In the genomic region with DNA sequence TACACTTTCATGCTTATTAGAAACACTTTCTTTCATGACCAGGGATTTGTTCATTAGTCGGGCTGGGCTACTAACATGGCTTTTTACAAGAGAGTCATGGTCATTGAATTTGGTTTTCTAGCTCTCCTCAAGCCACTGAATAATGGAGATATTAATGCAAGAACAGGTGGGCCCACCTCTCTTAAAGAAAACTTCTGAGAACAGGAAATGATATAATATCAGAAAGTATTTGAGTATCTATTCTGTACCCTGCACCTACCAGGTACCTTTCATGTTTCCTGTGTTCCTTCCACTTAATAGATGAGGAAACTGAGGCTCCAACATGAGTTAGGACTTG, we compare ENCODE assay signal across 16 cellular contexts.
DNase-seq lines count a peak whose midpoint lies in the region; ATAC-seq and TF ChIP-seq lines count a peak whose summit lies in the region.
"Had no signal": no experiment of that assay in that cellular context is flagged by ENCODE, and none has a peak within 500 bp of the region (broad histone marks: within the 10 kb centered on the region; RNA-seq: fewer than 3 reads in every experiment).

No MANE protein-coding gene starts in this region.

- POLR2A ChIA-PET in HEK293 (lab: Yijun Ruan, JAX): no interaction called here
- POLR2A ChIA-PET in activated CD8-positive, alpha-beta T cell treated with anti-CD3 and anti-CD28 coated beads, Interleukin-2, amount 10 ng/mL, durations not matched to agents 7 days and 5 days (lab: Charles Lee): no interaction called here

- ATAC-seq in activated CD8-positive, alpha-beta T cell treated with anti-CD3 and anti-CD28 coated beads, Interleukin-2, amount 10 ng/mL, durations not matched to agents 7 days and 5 days: no peak
- ATAC-seq in GM18858 (IDR thresholded peaks at IDR 0.05; ENCODE audit: unreplicated experiment): no peak
- ATAC-seq: CD8-positive, alpha-beta T cell; GM23338 had no signal

- H3K4me3 ChIP-seq in HEK293 (ENCODE audit: low read depth, low read length) (no peak overlapping the region), ascending aorta (no peak overlapping the region), endodermal cell (ENCODE audit: low read length) (no peak overlapping the region), tibial artery (no peak overlapping the region)
- H3K4me3 ChIP-seq: BLaER1 treated with 17β-estradiol and CSF1 and Interleukin-3, amounts not matched to agents 10 nM and 100 nM; GM23338 had no signal

- H3K36me3 Mint-ChIP-seq in endodermal cell (ENCODE audit: low read depth): peaks cover 2% of the 10 kb centered on the region
- no peaks in the 10 kb centered on the region for H3K36me3 Mint-ChIP-seq in activated CD8-positive, alpha-beta T cell treated with anti-CD3 and anti-CD28 coated beads, Interleukin-2, amount 10 ng/mL, durations not matched to agents 7 days and 5 days (ENCODE audit: low read depth)
- H3K36me3 Mint-ChIP-seq: CD8-positive, alpha-beta T cell had no signal

- DNase-seq in ascending aorta (ENCODE audit: low spot score in 2 of 2) (no peak), endodermal cell (no peak), tibial artery (no peak), T-helper 9 cell (no peak)
- DNase-seq in activated CD8-positive, alpha-beta T cell treated with anti-CD3 and anti-CD28 coated beads, Interleukin-2, amount 10 ng/mL, durations not matched to agents 7 days and 5 days: no peak
- DNase-seq: 8988T; Calu3; CD8-positive, alpha-beta T cell; HCEC 1CT; HFFc6 had no signal

- no peak for TF ChIP-seq CTCF in HEK293 (tag by site-specific recombination; IDR thresholded peaks at IDR 0.05)
- TF ChIP-seq CTCF in ascending aorta (IDR thresholded peaks at IDR 0.05): no peak
- no peak for TF ChIP-seq CTCF in endodermal cell (conservative IDR thresholded peaks at IDR 0.05)
- no peak for TF ChIP-seq CTCF in tibial artery (IDR thresholded peaks at IDR 0.05)

- CTCF ChIA-PET in HEK293 (lab: Yijun Ruan, JAX): no interaction called here
- CTCF ChIA-PET in activated CD8-positive, alpha-beta T cell treated with anti-CD3 and anti-CD28 coated beads, Interleukin-2, amount 10 ng/mL, durations not matched to agents 7 days and 5 days (lab: Charles Lee): no interaction called here

- H3K4me1 ChIP-seq in HEK293 (ENCODE audit: control insufficient read depth, insufficient read depth, low read length): no peaks in the 10 kb centered on the region
- H3K4me1 ChIP-seq in ascending aorta: peaks cover 4 to 13% of the 10 kb centered on the region in 2 donors
- peaks cover 5% of the 10 kb centered on the region for H3K4me1 ChIP-seq in endodermal cell (ENCODE audit: control insufficient read depth, insufficient read depth, low read length)
- H3K4me1 ChIP-seq in tibial artery: peaks cover 0 to 34% (median 26%) of the 10 kb centered on the region in 4 donors
- H3K4me1 ChIP-seq: BLaER1 treated with 17β-estradiol and CSF1 and Interleukin-3, amounts not matched to agents 10 nM and 100 nM had no signal

- H3K27ac ChIP-seq in HEK293 (ENCODE audit: extremely low read depth, low read depth, low read length) (no peak overlapping the region), ascending aorta (peak overlapping the region; percentile 7 to 42), endodermal cell (ENCODE audit: low read depth, low read length) (peak overlapping the region; percentile 55), tibial artery (peak overlapping the region; percentile 66 to 72)
- H3K27ac ChIP-seq: BLaER1 treated with 17β-estradiol and CSF1 and Interleukin-3, amounts not matched to agents 10 nM and 100 nM; HL-60 had no signal

- no peak overlapping the region for H3K9ac ChIP-seq in endodermal cell (ENCODE audit: extremely low read depth, low read length, poor library complexity, severe bottlenecking)
- H3K9ac ChIP-seq: BLaER1 treated with 17β-estradiol and CSF1 and Interleukin-3, amounts not matched to agents 10 nM and 100 nM had no signal

- intact Hi-C loops in ascending aorta (cut with DNase I): no loop called here
- intact Hi-C loops in tibial artery (cut with DNase I; ENCODE audit: low total_unique reads): no loop called here

- H3K9me3 ChIP-seq in HEK293 (ENCODE audit: control insufficient read depth, insufficient read depth, low read depth, low read length) (no peaks in the 10 kb centered on the region), ascending aorta (no peaks in the 10 kb centered on the region), endodermal cell (ENCODE audit: control insufficient read depth, low read length) (no peaks in the 10 kb centered on the region), tibial artery (no peaks in the 10 kb centered on the region)
- H3K9me3 ChIP-seq: BLaER1 treated with 17β-estradiol and CSF1 and Interleukin-3, amounts not matched to agents 10 nM and 100 nM had no signal

- H3K27me3 ChIP-seq in ascending aorta (no peaks in the 10 kb centered on the region), endodermal cell (ENCODE audit: control insufficient read depth, insufficient read depth, low read length, poor library complexity, severe bottlenecking) (no peaks in the 10 kb centered on the region), tibial artery (no peaks in the 10 kb centered on the region)
- H3K27me3 ChIP-seq: BLaER1 treated with 17β-estradiol and CSF1 and Interleukin-3, amounts not matched to agents 10 nM and 100 nM had no signal

- no peaks in the 10 kb centered on the region for H3K9me3 Mint-ChIP-seq in endodermal cell
- no peaks in the 10 kb centered on the region for H3K9me3 Mint-ChIP-seq in activated CD8-positive, alpha-beta T cell treated with anti-CD3 and anti-CD28 coated beads, Interleukin-2, amount 10 ng/mL, durations not matched to agents 7 days and 5 days (ENCODE audit: insufficient read depth)
- H3K9me3 Mint-ChIP-seq: CD8-positive, alpha-beta T cell; GM23338 had no signal

- H3K4me1 Mint-ChIP-seq in endodermal cell: peaks cover 13% of the 10 kb centered on the region
- H3K4me1 Mint-ChIP-seq in activated CD8-positive, alpha-beta T cell treated with anti-CD3 and anti-CD28 coated beads, Interleukin-2, amount 10 ng/mL, durations not matched to agents 7 days and 5 days (ENCODE audit: low read depth): no peaks in the 10 kb centered on the region
- H3K4me1 Mint-ChIP-seq: B cell had no signal

- no peaks in the 10 kb centered on the region for H3K27me3 Mint-ChIP-seq in endodermal cell (ENCODE audit: insufficient read depth)
- H3K27me3 Mint-ChIP-seq in activated CD8-positive, alpha-beta T cell treated with anti-CD3 and anti-CD28 coated beads, Interleukin-2, amount 10 ng/mL, durations not matched to agents 7 days and 5 days (ENCODE audit: low read depth): no peaks in the 10 kb centered on the region

- H3K4me3 Mint-ChIP-seq in endodermal cell: no peak overlapping the region
- no peak overlapping the region for H3K4me3 Mint-ChIP-seq in activated CD8-positive, alpha-beta T cell treated with anti-CD3 and anti-CD28 coated beads, Interleukin-2, amount 10 ng/mL, durations not matched to agents 7 days and 5 days
- H3K4me3 Mint-ChIP-seq: B cell; CD8-positive, alpha-beta T cell; GM23338; HFFc6 had no signal

- no peak overlapping the region for H3K27ac Mint-ChIP-seq in endodermal cell
- H3K27ac Mint-ChIP-seq in activated CD8-positive, alpha-beta T cell treated with anti-CD3 and anti-CD28 coated beads, Interleukin-2, amount 10 ng/mL, durations not matched to agents 7 days and 5 days: no peak overlapping the region
- H3K27ac Mint-ChIP-seq: B cell; CD8-positive, alpha-beta T cell; GM23338; HFFc6 had no signal

- H3K36me3 ChIP-seq in HEK293 (ENCODE audit: control insufficient read depth in 2 of 2, insufficient read depth in 1 of 2, low read length in 2 of 2) (no peaks in the 10 kb centered on the region), ascending aorta (no peaks in the 10 kb centered on the region), endodermal cell (ENCODE audit: control insufficient read depth, insufficient read depth, low read length) (peaks cover 14% of the 10 kb centered on the region), tibial artery (no peaks in the 10 kb centered on the region)
- H3K36me3 ChIP-seq: BLaER1 treated with 17β-estradiol and CSF1 and Interleukin-3, amounts not matched to agents 10 nM and 100 nM had no signal

- WGBS in endodermal cell (ENCODE audit: insufficient coverage in 1 of 2, insufficient read length in 1 of 2), 2 experiments: 78% methylated on average over 1 of the region's 1 CpG; no CpG with 5 or more reads in 1 of the 2 experiments

TF ChIP-seq in HEK293, 187 proteins besides CTCF, POLR2A, EP300 and RAD21 (continues in another document):
- TF ChIP-seq, protein P1, sequence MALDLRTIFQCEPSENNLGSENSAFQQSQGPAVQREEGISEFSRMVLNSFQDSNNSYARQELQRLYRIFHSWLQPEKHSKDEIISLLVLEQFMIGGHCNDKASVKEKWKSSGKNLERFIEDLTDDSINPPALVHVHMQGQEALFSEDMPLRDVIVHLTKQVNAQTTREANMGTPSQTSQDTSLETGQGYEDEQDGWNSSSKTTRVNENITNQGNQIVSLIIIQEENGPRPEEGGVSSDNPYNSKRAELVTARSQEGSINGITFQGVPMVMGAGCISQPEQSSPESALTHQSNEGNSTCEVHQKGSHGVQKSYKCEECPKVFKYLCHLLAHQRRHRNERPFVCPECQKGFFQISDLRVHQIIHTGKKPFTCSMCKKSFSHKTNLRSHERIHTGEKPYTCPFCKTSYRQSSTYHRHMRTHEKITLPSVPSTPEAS (tag by site-specific recombination; IDR thresholded peaks at IDR 0.05): no peak
- TF ChIP-seq, protein P2, sequence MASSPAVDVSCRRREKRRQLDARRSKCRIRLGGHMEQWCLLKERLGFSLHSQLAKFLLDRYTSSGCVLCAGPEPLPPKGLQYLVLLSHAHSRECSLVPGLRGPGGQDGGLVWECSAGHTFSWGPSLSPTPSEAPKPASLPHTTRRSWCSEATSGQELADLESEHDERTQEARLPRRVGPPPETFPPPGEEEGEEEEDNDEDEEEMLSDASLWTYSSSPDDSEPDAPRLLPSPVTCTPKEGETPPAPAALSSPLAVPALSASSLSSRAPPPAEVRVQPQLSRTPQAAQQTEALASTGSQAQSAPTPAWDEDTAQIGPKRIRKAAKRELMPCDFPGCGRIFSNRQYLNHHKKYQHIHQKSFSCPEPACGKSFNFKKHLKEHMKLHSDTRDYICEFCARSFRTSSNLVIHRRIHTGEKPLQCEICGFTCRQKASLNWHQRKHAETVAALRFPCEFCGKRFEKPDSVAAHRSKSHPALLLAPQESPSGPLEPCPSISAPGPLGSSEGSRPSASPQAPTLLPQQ (tag by site-specific recombination; IDR thresholded peaks at IDR 0.05): peak; percentile 73
- no peak for TF ChIP-seq ZNF830 (tag by site-specific recombination; IDR thresholded peaks at IDR 0.05; ENCODE audit: low read depth)
- TF ChIP-seq ZFP69B (tag by site-specific recombination; IDR thresholded peaks at IDR 0.05): peak; percentile 52; the same call in 1 of the 2 replicates
